26 cellular contexts compared by ENCODE assay signal in genomic region chr6:71345505-71345904, GRCh38.
"Had no signal": no experiment of that assay in that cellular context is flagged by ENCODE, and none has a peak within 500 bp of the region (broad histone marks: within the 10 kb centered on the region; RNA-seq: fewer than 3 reads in every experiment).

No MANE protein-coding gene starts in this region.

- H3K4me3 ChIP-seq: left lung, lower lobe of right lung, pancreas, prostate gland, right atrium auricular region, right lobe of liver, smooth muscle cell, stomach, testis, thyroid gland, transverse colon, upper lobe of left lung, vagina had no signal

- H3K9me3 Mint-ChIP-seq: immature natural killer cell; naive thymus-derived CD8-positive, alpha-beta T cell; nephron; neural crest cell; stimulated activated naive B cell treated with anti-CD40 and anti-IgM and Interleukin-4, amounts not matched to agents 10 μg/mL and 1 μg/mL and 100 μg/mL, for 72 hours had no signal

- H3K27ac Mint-ChIP-seq: immature natural killer cell had no signal

- H3K4me1 ChIP-seq: prostate gland, testis had no signal

- H3K4me2 ChIP-seq: smooth muscle cell had no signal

- DNase-seq: immature natural killer cell; kidney; left colon; left lung; lower lobe of right lung; mammary epithelial cell; mesenchymal stem cell; naive thymus-derived CD8-positive, alpha-beta T cell; pancreas; posterior cingulate gyrus; right lobe of liver; stimulated activated CD4-positive, alpha-beta T cell treated with anti-CD3 and anti-CD28 coated beads, Interleukin-1b, Interleukin-23, amount 100 ng/mL, for 48 hours; stimulated activated CD4-positive, alpha-beta T cell treated with anti-CD3 and anti-CD28 coated beads, Interleukin-2, amount 100 ng/mL, for 48 hours; stimulated activated naive B cell treated with anti-CD40 and anti-IgM and Interleukin-4, amounts not matched to agents 10 μg/mL and 1 μg/mL and 100 μg/mL, for 72 hours; stimulated activated naive CD8-positive, alpha-beta T cell treated with anti-CD3 and anti-CD28 coated beads, Interleukin-15, Interleukin-2, amounts not matched to agents 100 U/mL and 50 U/mL, for 24 hours; stomach; testis; thyroid gland; transverse colon; upper lobe of left lung had no signal

- H3K36me3 ChIP-seq: left lung, lower lobe of right lung, pancreas, prostate gland, right atrium auricular region, right lobe of liver, stomach, thyroid gland, transverse colon, vagina had no signal

- H3K27me3 ChIP-seq: left lung, pancreas, right atrium auricular region, right lobe of liver, stomach, testis, thyroid gland, transverse colon, upper lobe of left lung, vagina had no signal

- H3K4me1 Mint-ChIP-seq: immature natural killer cell; naive thymus-derived CD8-positive, alpha-beta T cell had no signal

- H3K36me3 Mint-ChIP-seq: immature natural killer cell; naive thymus-derived CD8-positive, alpha-beta T cell; stimulated activated naive B cell treated with anti-CD40 and anti-IgM and Interleukin-4, amounts not matched to agents 10 μg/mL and 1 μg/mL and 100 μg/mL, for 72 hours had no signal

- H3K4me3 Mint-ChIP-seq: immature natural killer cell; naive thymus-derived CD8-positive, alpha-beta T cell; nephron; neural crest cell; stimulated activated naive B cell treated with anti-CD40 and anti-IgM and Interleukin-4, amounts not matched to agents 10 μg/mL and 1 μg/mL and 100 μg/mL, for 72 hours had no signal

- H3K27ac ChIP-seq: left lung, lower lobe of right lung, pancreas, prostate gland, right atrium auricular region, right lobe of liver, stomach, testis, thyroid gland, transverse colon, upper lobe of left lung, vagina had no signal

- H3K27me3 Mint-ChIP-seq: stimulated activated naive B cell treated with anti-CD40 and anti-IgM and Interleukin-4, amounts not matched to agents 10 μg/mL and 1 μg/mL and 100 μg/mL, for 72 hours had no signal

- H3K9me3 ChIP-seq: left lung, lower lobe of right lung, pancreas, prostate gland, right atrium auricular region, right lobe of liver, stomach, testis, thyroid gland, transverse colon, upper lobe of left lung, vagina had no signal
